1 cellular context compared by ENCODE assay signal in genomic region chr12:116299548-116300150, GRCh38.
TF ChIP-seq lines count a peak whose summit lies in the region.

No MANE protein-coding gene starts in this region.

TF ChIP-seq in H1, 55 proteins besides CTCF, POLR2A, EP300 and RAD21:
- TF ChIP-seq CEBPB (IDR thresholded peaks at IDR 0.05; ENCODE audit: low read depth, low read length) (no peak), ZNF274 (IDR thresholded peaks at IDR 0.05; ENCODE audit: borderline replicate concordance, extremely low read depth, low read length) (no peak), YY1 (IDR thresholded peaks at IDR 0.05; ENCODE audit: low read depth, low read length) (no peak)
